ENCODE assay signal across 16 cellular contexts in the genomic region with DNA sequence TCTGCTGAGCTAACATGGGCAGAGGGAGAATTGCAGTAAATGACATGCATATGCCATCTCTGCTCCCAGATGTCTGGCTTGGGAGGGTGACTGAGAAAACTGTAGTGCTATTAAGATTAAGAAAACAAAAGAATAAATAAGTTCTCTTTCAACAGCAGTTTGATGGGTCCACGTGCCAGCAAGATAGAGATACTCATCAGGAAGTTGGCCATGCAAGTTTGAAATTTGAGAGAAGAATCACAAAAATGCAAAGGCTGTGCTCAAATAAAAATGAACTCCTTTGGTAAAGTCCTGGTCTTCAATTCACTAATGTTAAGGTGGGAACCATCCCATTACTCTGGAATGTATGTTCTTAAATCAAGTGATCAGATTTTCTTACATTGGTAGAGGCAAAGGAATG.
"Had no signal": no experiment of that assay in that cellular context is flagged by ENCODE, and none has a peak within 500 bp of the region (broad histone marks: within the 10 kb centered on the region; RNA-seq: fewer than 3 reads in every experiment).

No MANE protein-coding gene starts in this region.

- H3K9me3 ChIP-seq: ascending aorta, esophagus muscularis mucosa, suprapubic skin had no signal

- H3K27me3 ChIP-seq: ascending aorta, esophagus muscularis mucosa, foreskin keratinocyte, suprapubic skin had no signal

- H3K4me3 ChIP-seq: ascending aorta, esophagus muscularis mucosa, skin epidermis, suprapubic skin had no signal

- H3K27ac ChIP-seq: ascending aorta, esophagus muscularis mucosa, foreskin keratinocyte, skin epidermis, suprapubic skin had no signal

- ATAC-seq: activated naive CD8-positive, alpha-beta T cell treated with anti-CD3 and anti-CD28 coated beads, Interleukin-2, amount 50 U/mL, for 24 hours; foreskin keratinocyte; natural killer cell treated with Interleukin-12 subunit alpha and Interleukin-12 subunit beta and Interleukin-15 and Interleukin-18, amount 100 ng/mL, for 72 hours had no signal

- H3K4me1 ChIP-seq: ascending aorta had no signal

- DNase-seq: activated CD4-positive, CD25-positive, alpha-beta regulatory T cell treated with anti-CD3 and anti-CD28 coated beads, Interleukin-2, amount 50 U/mL, for 72 hours; activated naive CD4-positive, alpha-beta T cell treated with anti-CD3 and anti-CD28 coated beads for 36 hours; activated naive CD8-positive, alpha-beta T cell treated with anti-CD3 and anti-CD28 coated beads, Interleukin-2, amount 50 U/mL, for 24 hours; activated T-cell treated with anti-CD3 and anti-CD28 coated beads for 4 hours; foreskin keratinocyte; mesenchymal stem cell; nucleus accumbens; stimulated activated CD4-positive, alpha-beta T cell treated with anti-CD3 and anti-CD28 coated beads, Interleukin-15, amount 100 ng/mL, for 24 hours; stimulated activated CD4-positive, alpha-beta T cell treated with anti-CD3 and anti-CD28 coated beads, Interleukin-4, amount 100 ng/mL, for 1 hour; stimulated activated naive CD4-positive, alpha-beta T cell treated with Interleukin-2 at 50 U/mL for 16 hours; T-helper 9 cell had no signal
